17 cellular contexts compared by ENCODE assay signal in genomic region chr6:100456178-100456880, GRCh38. TPM values are rescaled to one million over a fixed set of nuclear protein-coding genes. Genes with fewer than 3 reads are reported as not detected.
A peak's percentile ranks its signal among the peaks of the same experiment; 100 is the strongest.
DNase-seq lines count a peak whose midpoint lies in the region; ATAC-seq, FAIRE-seq and TF ChIP-seq lines count a peak whose summit lies in the region.
"Had no signal": no experiment of that assay in that cellular context is flagged by ENCODE, and none has a peak within 500 bp of the region (broad histone marks: within the 10 kb centered on the region; RNA-seq: fewer than 3 reads in every experiment).

No MANE protein-coding gene starts in this region.

- H3K4ac ChIP-seq in neuronal stem cell (ENCODE audit: low read length): no peak overlapping the region

- no CpG with 5 or more reads among the region's 22 CpGs for WGBS in neuronal stem cell (ENCODE audit: extremely low coverage in 2 of 2, insufficient read length in 2 of 2, insufficient replicate concordance in 1 of 2), 2 donors

- no peak overlapping the region for H2BK15ac ChIP-seq in neuronal stem cell (ENCODE audit: low read length)

- H3K4me3 ChIP-seq in astrocyte of the spinal cord (ENCODE audit: low read depth, low read length) (no peak overlapping the region), kidney (ENCODE audit: low read length in 2 of 2) (peak overlapping the region; percentile 31 to 77), neuronal stem cell (ENCODE audit: low read length in 2 of 2) (no peak overlapping the region)
- H3K4me3 ChIP-seq: prostate gland, thoracic aorta had no signal

- no peak overlapping the region for H3K18ac ChIP-seq in neuronal stem cell (ENCODE audit: low read length)

- H3K36me3 ChIP-seq in kidney (ENCODE audit: control insufficient read depth in 1 of 2, insufficient read depth in 2 of 2, low read length in 2 of 2) (no peaks in the 10 kb centered on the region), neuronal stem cell (replicated peaks in 1 of 2; ENCODE audit: control insufficient read depth in 2 of 2, insufficient read depth in 2 of 2, low read length in 2 of 2) (no peaks in the 10 kb centered on the region)
- H3K36me3 ChIP-seq: prostate gland, thoracic aorta had no signal

- in situ Hi-C loops in astrocyte of the spinal cord (cut with HindIII; ENCODE audit: low sequenced_read_pairs): loop anchor here (25.0 kb wide), 1 partner anchor 344 kb away; no protein-coding TSS in a partner anchor

- H4K8ac ChIP-seq in neuronal stem cell (ENCODE audit: low read depth, low read length): no peak overlapping the region

- peaks cover 10% of the 10 kb centered on the region for H3K9me3 Mint-ChIP-seq in activated naive CD4-positive, alpha-beta T cell treated with anti-CD3 and anti-CD28 coated beads, Interleukin-2, amount 50 U/mL, for 24 hours
- H3K9me3 Mint-ChIP-seq in stimulated activated naive B cell treated with anti-CD40 and anti-IgM and Interleukin-4, amounts not matched to agents 10 μg/mL and 1 μg/mL and 100 μg/mL, for 72 hours: peaks cover 9 to 11% of the 10 kb centered on the region in 2 donors
- H3K9me3 Mint-ChIP-seq: dendritic cell treated with granulocyte-macrophage colony-stimulating factor and Interleukin-4, amounts not matched to agents 40 ng/mL and 50 ng/mL, for 4 days had no signal

- H3K4me1 ChIP-seq in kidney (ENCODE audit: control insufficient read depth in 1 of 2, insufficient read depth in 1 of 2, low read depth in 1 of 2, low read length in 2 of 2): peaks cover 2 to 3% of the 10 kb centered on the region in 2 donors
- peaks cover under 1 to 5% of the 10 kb centered on the region in 2 donors for H3K4me1 ChIP-seq in neuronal stem cell (ENCODE audit: control insufficient read depth in 2 of 2, insufficient read depth in 1 of 2, low read depth in 1 of 2, low read length in 2 of 2)
- H3K4me1 ChIP-seq: prostate gland had no signal

- no peaks in the 10 kb centered on the region for H3K4me1 Mint-ChIP-seq in activated naive CD4-positive, alpha-beta T cell treated with anti-CD3 and anti-CD28 coated beads, Interleukin-2, amount 50 U/mL, for 24 hours
- H3K4me1 Mint-ChIP-seq in stimulated activated naive B cell treated with anti-CD40 and anti-IgM and Interleukin-4, amounts not matched to agents 10 μg/mL and 1 μg/mL and 100 μg/mL, for 72 hours: peaks cover 6 to 7% of the 10 kb centered on the region in 2 donors

- no peaks in the 10 kb centered on the region for H3K79me1 ChIP-seq in neuronal stem cell (ENCODE audit: low read depth, low read length)

- no peak for TF ChIP-seq CTCF in astrocyte of the spinal cord (IDR thresholded peaks at IDR 0.05; ENCODE audit: low read depth, low read length)
- TF ChIP-seq CTCF in kidney (IDR thresholded peaks at IDR 0.05; ENCODE audit: borderline replicate concordance, extremely low read depth, insufficient read depth): no peak

- peaks cover 9% of the 10 kb centered on the region for H3K36me3 Mint-ChIP-seq in activated naive CD4-positive, alpha-beta T cell treated with anti-CD3 and anti-CD28 coated beads, Interleukin-2, amount 50 U/mL, for 24 hours
- peaks cover 3 to 9% of the 10 kb centered on the region in 2 donors for H3K36me3 Mint-ChIP-seq in stimulated activated naive B cell treated with anti-CD40 and anti-IgM and Interleukin-4, amounts not matched to agents 10 μg/mL and 1 μg/mL and 100 μg/mL, for 72 hours

- peaks cover 37 to 100% (median 93%) of the 10 kb centered on the region in 3 experiments for H3K27me3 ChIP-seq in neuronal stem cell (ENCODE audit: control insufficient read depth in 3 of 3, insufficient read depth in 3 of 3, low read depth in 1 of 3, low read length in 3 of 3)

- H3K9me3 ChIP-seq in kidney (ENCODE audit: control insufficient read depth in 1 of 2, low read length in 2 of 2): no peaks in the 10 kb centered on the region
- peaks cover 0 to 2% of the 10 kb centered on the region in 2 donors for H3K9me3 ChIP-seq in neuronal stem cell (replicated peaks in 1 of 2; ENCODE audit: control insufficient read depth in 2 of 2, insufficient read depth in 1 of 2, low read depth in 1 of 2, low read length in 2 of 2)
- H3K9me3 ChIP-seq: prostate gland, thoracic aorta had no signal

- H3K27ac ChIP-seq in kidney (ENCODE audit: low read depth in 2 of 2, low read length in 2 of 2) (peak overlapping the region; percentile 83 to 90), neuronal stem cell (replicated peaks; ENCODE audit: low read length) (no peak overlapping the region)
- H3K27ac ChIP-seq: prostate gland had no signal

- no peak overlapping the region for H2BK12ac ChIP-seq in neuronal stem cell (ENCODE audit: low read length)

- peak overlapping the region in 1 of 2 donors; percentile 94 for H3K9ac ChIP-seq in kidney (ENCODE audit: low read length in 2 of 2)
- H3K9ac ChIP-seq in neuronal stem cell (ENCODE audit: low read depth, low read length, poor library complexity): no peak overlapping the region

- H4K91ac ChIP-seq in neuronal stem cell (ENCODE audit: low read depth, low read length, poor library complexity): no peak overlapping the region

- H2BK5ac ChIP-seq in neuronal stem cell (ENCODE audit: low read length): no peak overlapping the region

- H3K4me2 ChIP-seq in neuronal stem cell (ENCODE audit: insufficient read depth, low read length, poor library complexity, severe bottlenecking): no peak overlapping the region

- no peak overlapping the region for H3K23ac ChIP-seq in neuronal stem cell (ENCODE audit: low read depth, low read length, poor library complexity)

- DNase-seq in activated naive CD4-positive, alpha-beta T cell (lab: John Stamatoyannopoulos, UW): no peak
- DNase-seq in astrocyte of the spinal cord (ENCODE audit: low read depth, low spot score) (peak; percentile 51), kidney (no peak), Right ventricle myocardium superior (no peak), left ventricle myocardium superior (no peak), neuronal stem cell (ENCODE audit: low spot score) (no peak)
- DNase-seq in stimulated activated naive B cell treated with anti-CD40 and anti-IgM and Interleukin-4, amounts not matched to agents 10 μg/mL and 1 μg/mL and 100 μg/mL, for 72 hours: no peak
- DNase-seq: activated CD4-positive, CD25-positive, alpha-beta regulatory T cell; activated T-cell treated with anti-CD3 and anti-CD28 coated beads, Interleukin-2, amount 50 U/mL, for 24 hours; anterior cingulate cortex; NCI-H2227 treated with DMSO at 0.1 percent for 48 hours had no signal

- H3K27ac Mint-ChIP-seq in activated naive CD4-positive, alpha-beta T cell treated with anti-CD3 and anti-CD28 coated beads, Interleukin-2, amount 50 U/mL, for 24 hours: peak overlapping the region; percentile 30
- H3K27ac Mint-ChIP-seq in stimulated activated naive B cell treated with anti-CD40 and anti-IgM and Interleukin-4, amounts not matched to agents 10 μg/mL and 1 μg/mL and 100 μg/mL, for 72 hours: peak overlapping the region; percentile 68
- H3K27ac Mint-ChIP-seq: activated T-cell treated with anti-CD3 and anti-CD28 coated beads, Interleukin-2, amount 50 U/mL, for 24 hours; dendritic cell treated with granulocyte-macrophage colony-stimulating factor and Interleukin-4, amounts not matched to agents 40 ng/mL and 50 ng/mL, for 4 days had no signal

- H2BK120ac ChIP-seq in neuronal stem cell (ENCODE audit: low read depth, low read length): no peak overlapping the region

- no peak overlapping the region for H2AK5ac ChIP-seq in neuronal stem cell (ENCODE audit: low read depth, low read length)

- no peak for ATAC-seq in stimulated activated naive B cell treated with anti-CD40 and anti-IgM and Interleukin-4, amounts not matched to agents 10 μg/mL and 1 μg/mL and 100 μg/mL, for 72 hours (replicated peaks)
- ATAC-seq in Right ventricle myocardium superior (ENCODE audit: poor library complexity) (no peak), left ventricle myocardium superior (no peak)

- FAIRE-seq in kidney (lab: Jason Lieb, UNC): no peak

- H3K14ac ChIP-seq in neuronal stem cell (ENCODE audit: low read length): no peak overlapping the region

- H2AFZ ChIP-seq in neuronal stem cell (ENCODE audit: low read length): no peak overlapping the region

- intact Hi-C loops in kidney (cut with DNase I) (no loop called here), Right ventricle myocardium superior (cut with DNase I) (no loop called here), left ventricle myocardium superior (cut with micrococcal nuclease) (no loop called here)

- no peak overlapping the region for H3K4me3 Mint-ChIP-seq in activated naive CD4-positive, alpha-beta T cell treated with anti-CD3 and anti-CD28 coated beads, Interleukin-2, amount 50 U/mL, for 24 hours
- peak overlapping the region in 1 of 2 donors; percentile 17 for H3K4me3 Mint-ChIP-seq in stimulated activated naive B cell treated with anti-CD40 and anti-IgM and Interleukin-4, amounts not matched to agents 10 μg/mL and 1 μg/mL and 100 μg/mL, for 72 hours
- H3K4me3 Mint-ChIP-seq: activated T-cell treated with anti-CD3 and anti-CD28 coated beads, Interleukin-2, amount 50 U/mL, for 24 hours; dendritic cell treated with granulocyte-macrophage colony-stimulating factor and Interleukin-4, amounts not matched to agents 40 ng/mL and 50 ng/mL, for 4 days had no signal

- peaks cover 57% of the 10 kb centered on the region for H3K27me3 Mint-ChIP-seq in activated naive CD4-positive, alpha-beta T cell treated with anti-CD3 and anti-CD28 coated beads, Interleukin-2, amount 50 U/mL, for 24 hours
- peaks cover 52 to 70% of the 10 kb centered on the region in 2 donors for H3K27me3 Mint-ChIP-seq in stimulated activated naive B cell treated with anti-CD40 and anti-IgM and Interleukin-4, amounts not matched to agents 10 μg/mL and 1 μg/mL and 100 μg/mL, for 72 hours

RNA-seq across cellular contexts. Expression of gene SIM1, which starts 8.4 kb away (rescaled TPM):
- total RNA-seq in kidney (31.8 TPM), Right ventricle myocardium superior (not detected), left ventricle myocardium superior (not detected)
- 4.4 TPM for polyA plus RNA-seq in kidney (ENCODE audit: insufficient read depth, low read depth, low replicate concordance)
- not detected for polyA plus RNA-seq in neuronal stem cell (2013, experiment 1 of 2)
- not detected for polyA plus RNA-seq in neuronal stem cell (2013, experiment 2 of 2)
- total RNA-seq: HT-29, mesenteric fat pad, thoracic aorta had no signal

Comparison
In these comparisons a context has a peak if more than half of its experiments do, and no peak if none do; other contexts are left out.
1. H3K4me3 ChIP-seq: peak in kidney (2 of 2); none in astrocyte of the spinal cord (single experiment) and neuronal stem cell (0 of 2).
2. RNA of gene SIM1, which starts 8.4 kb away (total RNA-seq): 31.8 TPM in kidney (single experiment); not detected in Right ventricle myocardium superior (single experiment) and not detected in left ventricle myocardium superior (single experiment); every median in the first group is over 10 times any median in the second.